13 cellular contexts compared by ENCODE assay signal in genomic region chr7:155685070-155685790, GRCh38. TPM values are rescaled to one million over a fixed set of nuclear protein-coding genes. Genes with fewer than 3 reads are reported as not detected.
DNase-seq lines count a peak whose midpoint lies in the region; ATAC-seq and TF ChIP-seq lines count a peak whose summit lies in the region.
"Had no signal": no experiment of that assay in that cellular context is flagged by ENCODE, and none has a peak within 500 bp of the region (broad histone marks: within the 10 kb centered on the region; RNA-seq: fewer than 3 reads in every experiment).

No MANE protein-coding gene starts in this region.

- peaks cover 53% of the 10 kb centered on the region for H4K20me1 ChIP-seq in neural progenitor cell (ENCODE audit: low read depth)

- intact Hi-C loops in activated CD4-positive, alpha-beta T cell treated with anti-CD3 and anti-CD28 coated beads, Interleukin-2, amount 10 ng/mL, durations not matched to agents 24 days and 14 days (cut with micrococcal nuclease) = no loop called here
- intact Hi-C loops in esophagus muscularis mucosa (cut with DNase I) = no loop called here

- H2AFZ ChIP-seq in neural progenitor cell (replicated peaks) = no peak overlapping the region

- TF ChIP-seq POLR2A in esophagus muscularis mucosa (IDR thresholded peaks at IDR 0.05; ENCODE audit: low read depth) = no peak

- POLR2A ChIA-PET in activated CD8-positive, alpha-beta T cell treated with anti-CD3 and anti-CD28 coated beads, Interleukin-2, amount 10 ng/mL, durations not matched to agents 7 days and 5 days (lab: Charles Lee) = interaction anchor here (1.2 kb wide), 1 partner anchor 41 kb away, joined by 4 read pairs; the partner anchor contains the start of gene RBM33

- CTCF ChIA-PET in activated CD8-positive, alpha-beta T cell treated with anti-CD3 and anti-CD28 coated beads, Interleukin-2, amount 10 ng/mL, durations not matched to agents 7 days and 5 days (lab: Charles Lee) = interaction anchor here (0.6 to 1.3 kb wide), 2 partner anchors 9 to 85 kb away, joined by 3 to 5 read pairs; no protein-coding TSS in a partner anchor

- H3K27ac Mint-ChIP-seq in activated CD4-positive, alpha-beta T cell treated with anti-CD3 and anti-CD28 coated beads, Interleukin-2, amount 10 ng/mL, durations not matched to agents 24 days and 14 days = peak overlapping the region; percentile 64
- H3K27ac Mint-ChIP-seq in activated CD8-positive, alpha-beta T cell treated with anti-CD3 and anti-CD28 coated beads, Interleukin-2, amount 10 ng/mL, durations not matched to agents 7 days and 5 days = peak overlapping the region; percentile 75
- peak overlapping the region; percentile 31 for H3K27ac Mint-ChIP-seq in neural progenitor cell

- no peak overlapping the region for H3K9ac ChIP-seq in neural progenitor cell

- H3K4me3 ChIP-seq in neural progenitor cell = no peak overlapping the region
- no peak overlapping the region for H3K4me3 ChIP-seq in esophagus muscularis mucosa

- H3K79me2 ChIP-seq in neural progenitor cell (ENCODE audit: low read depth) = peaks cover 84% of the 10 kb centered on the region

- peaks cover 75% of the 10 kb centered on the region for H3K36me3 Mint-ChIP-seq in activated CD4-positive, alpha-beta T cell treated with anti-CD3 and anti-CD28 coated beads, Interleukin-2, amount 10 ng/mL, durations not matched to agents 24 days and 14 days (ENCODE audit: low read depth)
- peaks cover 82% of the 10 kb centered on the region for H3K36me3 Mint-ChIP-seq in activated CD8-positive, alpha-beta T cell treated with anti-CD3 and anti-CD28 coated beads, Interleukin-2, amount 10 ng/mL, durations not matched to agents 7 days and 5 days (ENCODE audit: low read depth)
- H3K36me3 Mint-ChIP-seq in neural progenitor cell = peaks cover 68% of the 10 kb centered on the region

- peak; percentile 57 for ATAC-seq in HG02973 (IDR thresholded peaks at IDR 0.05; ENCODE audit: unreplicated experiment)
- peak; percentile 98 for ATAC-seq in activated CD8-positive, alpha-beta T cell treated with anti-CD3 and anti-CD28 coated beads, Interleukin-2, amount 10 ng/mL, durations not matched to agents 7 days and 5 days

- no peak overlapping the region for H3K4me2 ChIP-seq in neural progenitor cell

- H3K36me3 ChIP-seq in neural progenitor cell (peaks cover 22% of the 10 kb centered on the region), esophagus muscularis mucosa (peaks cover 6 to 50% (median 24%) of the 10 kb centered on the region in 4 donors)

- H3F3A ChIP-seq in neural progenitor cell (ENCODE audit: low read depth) = peaks cover 2% of the 10 kb centered on the region

- TF ChIP-seq EP300 in esophagus muscularis mucosa (IDR thresholded peaks at IDR 0.05) = no peak

- H3K27ac ChIP-seq in neural progenitor cell (no peak overlapping the region), esophagus muscularis mucosa (replicated peaks in 1 of 4) (no peak overlapping the region)
- H3K27ac ChIP-seq: RWPE1 had no signal

- H3K27me3 ChIP-seq in neural progenitor cell = no peaks in the 10 kb centered on the region
- H3K27me3 ChIP-seq in esophagus muscularis mucosa = no peaks in the 10 kb centered on the region

- no peak for TF ChIP-seq CTCF in neural progenitor cell (IDR thresholded peaks at IDR 0.05)
- no peak for TF ChIP-seq CTCF in esophagus muscularis mucosa (IDR thresholded peaks at IDR 0.05)

- peak; percentile 82 for DNase-seq in activated CD4-positive, alpha-beta T cell treated with anti-CD3 and anti-CD28 coated beads, Interleukin-2, amount 10 ng/mL, durations not matched to agents 24 days and 14 days
- no peak for DNase-seq in activated CD4-positive, alpha-beta T cell treated with anti-CD3 and anti-CD28 coated beads, Interleukin-2, amount 50 U/mL, for 48 hours
- peak; percentile 74 for DNase-seq in activated CD8-positive, alpha-beta T cell treated with anti-CD3 and anti-CD28 coated beads, Interleukin-2, amount 10 ng/mL, durations not matched to agents 7 days and 5 days
- DNase-seq in neural progenitor cell (ENCODE audit: low spot score) = no peak
- no peak for DNase-seq in NCI-H1417 treated with DMSO at 0.1 percent for 48 hours (lab: John Stamatoyannopoulos, UW)
- no peak for DNase-seq in HPDE6-E6E7 (ENCODE audit: extremely low spot score)
- no peak for DNase-seq in esophagus muscularis mucosa (ENCODE audit: extremely low spot score)
- DNase-seq: cerebellar nuclear complex; mammary epithelial cell; NCI-H2107; stimulated activated CD8-positive, alpha-beta memory T cell treated with anti-CD3 and anti-CD28 coated beads, Interleukin-4, amount 100 ng/mL, for 48 hours had no signal

- H3K4me1 ChIP-seq in neural progenitor cell (peaks cover 11% of the 10 kb centered on the region), esophagus muscularis mucosa (peaks cover 0 to 16% (median 7%) of the 10 kb centered on the region in 4 donors)

- H3K4me1 Mint-ChIP-seq in activated CD4-positive, alpha-beta T cell treated with anti-CD3 and anti-CD28 coated beads, Interleukin-2, amount 10 ng/mL, durations not matched to agents 24 days and 14 days = peaks cover 44% of the 10 kb centered on the region
- peaks cover 32% of the 10 kb centered on the region for H3K4me1 Mint-ChIP-seq in activated CD8-positive, alpha-beta T cell treated with anti-CD3 and anti-CD28 coated beads, Interleukin-2, amount 10 ng/mL, durations not matched to agents 7 days and 5 days (ENCODE audit: low read depth)
- peaks cover 21% of the 10 kb centered on the region for H3K4me1 Mint-ChIP-seq in neural progenitor cell

- peak overlapping the region; percentile 24 for H3K4me3 Mint-ChIP-seq in activated CD4-positive, alpha-beta T cell treated with anti-CD3 and anti-CD28 coated beads, Interleukin-2, amount 10 ng/mL, durations not matched to agents 24 days and 14 days
- H3K4me3 Mint-ChIP-seq in activated CD8-positive, alpha-beta T cell treated with anti-CD3 and anti-CD28 coated beads, Interleukin-2, amount 10 ng/mL, durations not matched to agents 7 days and 5 days = peak overlapping the region; percentile 20
- no peak overlapping the region for H3K4me3 Mint-ChIP-seq in neural progenitor cell

- H3K9me3 ChIP-seq in neural progenitor cell (ENCODE audit: low read depth) (peaks cover 3% of the 10 kb centered on the region), esophagus muscularis mucosa (no peaks in the 10 kb centered on the region)

- no peaks in the 10 kb centered on the region for H3K27me3 Mint-ChIP-seq in activated CD4-positive, alpha-beta T cell treated with anti-CD3 and anti-CD28 coated beads, Interleukin-2, amount 10 ng/mL, durations not matched to agents 24 days and 14 days
- H3K27me3 Mint-ChIP-seq in activated CD8-positive, alpha-beta T cell treated with anti-CD3 and anti-CD28 coated beads, Interleukin-2, amount 10 ng/mL, durations not matched to agents 7 days and 5 days (ENCODE audit: low read depth) = no peaks in the 10 kb centered on the region
- no peaks in the 10 kb centered on the region for H3K27me3 Mint-ChIP-seq in neural progenitor cell (ENCODE audit: insufficient read depth, low read depth)

- H3K9me3 Mint-ChIP-seq in activated CD4-positive, alpha-beta T cell treated with anti-CD3 and anti-CD28 coated beads, Interleukin-2, amount 10 ng/mL, durations not matched to agents 24 days and 14 days = peaks cover 3% of the 10 kb centered on the region
- H3K9me3 Mint-ChIP-seq in activated CD8-positive, alpha-beta T cell treated with anti-CD3 and anti-CD28 coated beads, Interleukin-2, amount 10 ng/mL, durations not matched to agents 7 days and 5 days (ENCODE audit: insufficient read depth) = no peaks in the 10 kb centered on the region
- peaks cover 25% of the 10 kb centered on the region for H3K9me3 Mint-ChIP-seq in neural progenitor cell

- 92% methylated on average over 12 of the region's 12 CpGs for WGBS in esophagus muscularis mucosa

RNA-seq across cellular contexts. Expression of gene RBM33, which starts 40.8 kb away (rescaled TPM):
- 77.2 and 79.5 TPM in 2 replicates for total RNA-seq in activated CD4-positive, alpha-beta T cell treated with anti-CD3 and anti-CD28 coated beads, Interleukin-2, amount 10 ng/mL, durations not matched to agents 24 days and 14 days
- total RNA-seq in activated CD8-positive, alpha-beta T cell treated with anti-CD3 and anti-CD28 coated beads, Interleukin-2, amount 10 ng/mL, durations not matched to agents 7 days and 5 days = 10 to 100 TPM; 81.4 to 85.6 TPM
- total RNA-seq in neural progenitor cell (ENCODE audit: low replicate concordance) (31.9 and 48.6 TPM in 2 replicates), esophagus muscularis mucosa (10 to 100 TPM; 27.0 to 34.5 (median 32.6) TPM)

Comparison
In these comparisons a context has a peak if more than half of its experiments do, and no peak if none do; other contexts are left out.
1. DNase-seq: peak in activated CD4-positive, alpha-beta T cell treated with anti-CD3 and anti-CD28 coated beads, Interleukin-2, amount 10 ng/mL, durations not matched to agents 24 days and 14 days (single experiment) and activated CD8-positive, alpha-beta T cell treated with anti-CD3 and anti-CD28 coated beads, Interleukin-2, amount 10 ng/mL, durations not matched to agents 7 days and 5 days (single experiment); none in activated CD4-positive, alpha-beta T cell treated with anti-CD3 and anti-CD28 coated beads, Interleukin-2, amount 50 U/mL, for 48 hours (0 of 2), neural progenitor cell (single experiment), NCI-H1417 treated with DMSO at 0.1 percent for 48 hours (single experiment), HPDE6-E6E7 (single experiment) and esophagus muscularis mucosa (single experiment).
2. Peak in every context shown above with its lines, with median percentiles within 50 percentile points of each other: H3K27ac Mint-ChIP-seq.